ENCODE assay signal across 10 cellular contexts in genomic region chr1:54980528-54981241, GRCh38. TPM values are rescaled to one million over a fixed set of nuclear protein-coding genes. Genes with fewer than 3 reads are reported as not detected.
DNase-seq lines count a peak whose midpoint lies in the region; ATAC-seq and TF ChIP-seq lines count a peak whose summit lies in the region.
"Had no signal": no experiment of that assay in that cellular context is flagged by ENCODE, and none has a peak within 500 bp of the region (broad histone marks: within the 10 kb centered on the region; RNA-seq: fewer than 3 reads in every experiment).

TSS of gene TMEM61 (plus strand) at chr1:54980628. CDS start at chr1:54981066, 438 bp downstream.

- H3K27ac ChIP-seq in GM23338 (ENCODE audit: low read depth): no peak within 1 kb of the TSS
- peak within 1 kb of the TSS in 4 of 5 donors; percentile 2 to 87 (median 58) for H3K27ac ChIP-seq in adrenal gland
- H3K27ac ChIP-seq in right cardiac atrium (ENCODE audit: low read length): no peak within 1 kb of the TSS
- no peak within 1 kb of the TSS for H3K27ac ChIP-seq in sigmoid colon

- peaks cover 28% of the 10 kb centered on the region for H3K4me1 Mint-ChIP-seq in GM23338
- H3K4me1 Mint-ChIP-seq: memory B cell had no signal

- TF ChIP-seq EP300 in sigmoid colon (IDR thresholded peaks at IDR 0.05): no peak

- no peak within 1 kb of the TSS for H3K27ac Mint-ChIP-seq in GM23338
- H3K27ac Mint-ChIP-seq: memory B cell had no signal

- peak within 1 kb of the TSS; percentile 83 for H3K4me2 ChIP-seq in GM23338

- H3K9me3 ChIP-seq in adrenal gland (replicated peaks in 1 of 3) (no peaks in the 10 kb centered on the region), right cardiac atrium (ENCODE audit: control insufficient read depth, low read length) (no peaks in the 10 kb centered on the region), sigmoid colon (no peaks in the 10 kb centered on the region)

- DNase-seq in GM23338 (ENCODE audit: low spot score) (peak; percentile 71), adrenal gland (peak in 4 of 7 donors; percentile 27 to 49 (median 44)), right cardiac atrium (no peak), sigmoid colon (no peak), T-helper 2 cell (no peak)
- no peak for DNase-seq in central memory CD4-positive, alpha-beta T cell
- DNase-seq: NCI-H524 had no signal

- no peaks in the 10 kb centered on the region for H3K9me2 ChIP-seq in GM23338 (ENCODE audit: insufficient read depth)

- TF ChIP-seq POLR2A in adrenal gland (IDR thresholded peaks at IDR 0.05): peak in 1 of 2 donors; percentile 38
- no peak for TF ChIP-seq POLR2A in sigmoid colon (IDR thresholded peaks at IDR 0.05)

- H3K4me1 ChIP-seq in GM23338 (ENCODE audit: insufficient read depth) (peaks cover 27% of the 10 kb centered on the region), adrenal gland (replicated peaks in 1 of 2) (peaks cover 9 to 15% of the 10 kb centered on the region in 2 donors), right cardiac atrium (ENCODE audit: control insufficient read depth, insufficient read depth, low read length) (no peaks in the 10 kb centered on the region), sigmoid colon (peaks cover 0 to 13% (median 10%) of the 10 kb centered on the region in 4 donors)

- H2AFZ ChIP-seq in GM23338: peak within 1 kb of the TSS; percentile 81

- no peaks in the 10 kb centered on the region for H3K36me3 Mint-ChIP-seq in GM23338 (ENCODE audit: low read depth)
- H3K36me3 Mint-ChIP-seq: memory B cell had no signal

- H3F3A ChIP-seq in GM23338 (replicated peaks; ENCODE audit: low read depth): no peaks in the 10 kb centered on the region

- no peaks in the 10 kb centered on the region for H3K9me3 Mint-ChIP-seq in GM23338
- H3K9me3 Mint-ChIP-seq: memory B cell had no signal

- ATAC-seq in GM23338: peak; percentile 80
- peak; percentile 51 to 60 for ATAC-seq in right cardiac atrium
- ATAC-seq in GM21390 (IDR thresholded peaks at IDR 0.05; ENCODE audit: unreplicated experiment): no peak
- no peak for ATAC-seq in GM21723 (IDR thresholded peaks at IDR 0.05; ENCODE audit: unreplicated experiment)

- H3K4me3 ChIP-seq in GM23338 (peak within 1 kb of the TSS; percentile 62), adrenal gland (peak within 1 kb of the TSS in 3 of 4 donors; percentile 22 to 91 (median 27)), right cardiac atrium (ENCODE audit: low read length) (peak within 1 kb of the TSS; percentile 52), sigmoid colon (peak within 1 kb of the TSS; percentile 10 to 57 (median 42))

- WGBS in adrenal gland, 4 donors: 8 to 19% (median 10%) methylated on average over 11 to 69 of the region's 69 CpGs
- 14% methylated on average over 68 of the region's 69 CpGs for WGBS in right cardiac atrium
- WGBS in sigmoid colon, 2 donors: 2 to 10% methylated on average over 69 of the region's 69 CpGs

- peak within 1 kb of the TSS; percentile 69 for H3K4me3 Mint-ChIP-seq in GM23338
- H3K4me3 Mint-ChIP-seq: memory B cell had no signal

- H4K20me1 ChIP-seq in GM23338 (replicated peaks; ENCODE audit: insufficient read depth): no peaks in the 10 kb centered on the region

- H3K36me3 ChIP-seq in GM23338 (ENCODE audit: insufficient read depth) (no peaks in the 10 kb centered on the region), adrenal gland (replicated peaks in 1 of 2) (no peaks in the 10 kb centered on the region), sigmoid colon (no peaks in the 10 kb centered on the region)

- H3K27me3 Mint-ChIP-seq in GM23338 (ENCODE audit: insufficient read depth, low read depth, poor library complexity): peaks cover 22% of the 10 kb centered on the region

- intact Hi-C loops in adrenal gland (cut with DNase I): no loop called here
- intact Hi-C loops in right cardiac atrium (cut with DNase I): no loop called here
- intact Hi-C loops in sigmoid colon (cut with DNase I): no loop called here

- H3K79me2 ChIP-seq in GM23338 (replicated peaks; ENCODE audit: insufficient read depth): no peaks in the 10 kb centered on the region

- TF ChIP-seq CTCF in GM23338 (conservative IDR thresholded peaks at IDR 0.05; ENCODE audit: low read depth in 2 of 2) (no peak), adrenal gland (IDR thresholded peaks at IDR 0.05) (no peak), sigmoid colon (IDR thresholded peaks at IDR 0.05) (no peak)

- H3K27me3 ChIP-seq in GM23338 (ENCODE audit: insufficient read depth) (peaks cover 29% of the 10 kb centered on the region), adrenal gland (no peaks in the 10 kb centered on the region), right cardiac atrium (ENCODE audit: control insufficient read depth, insufficient read depth) (no peaks in the 10 kb centered on the region), sigmoid colon (peaks cover 0 to 53% (median 26%) of the 10 kb centered on the region in 3 donors)

TF ChIP-seq in GM23338, 12 proteins besides CTCF, POLR2A, EP300 and RAD21 (continues in another document):
- TF ChIP-seq ZNF331 (CRISPR knock-in tag; IDR thresholded peaks at IDR 0.05; ENCODE audit: low read depth): no peak
- TF ChIP-seq EZH2 (IDR thresholded peaks at IDR 0.05; ENCODE audit: low read depth, unreplicated experiment): no peak
- TF ChIP-seq EZH2phosphoT487 (IDR thresholded peaks at IDR 0.05; ENCODE audit: unreplicated experiment): no peak
- TF ChIP-seq CREB1 (CRISPR knock-in tag; IDR thresholded peaks at IDR 0.05; ENCODE audit: low read depth): no peak
- no peak for TF ChIP-seq JUNB (IDR thresholded peaks at IDR 0.05; ENCODE audit: unreplicated experiment)
- TF ChIP-seq POLR2AphosphoS5 (IDR thresholded peaks at IDR 0.05; ENCODE audit: low read depth): no peak
- TF ChIP-seq REST (IDR thresholded peaks at IDR 0.05; ENCODE audit: unreplicated experiment): peak; percentile 41

RNA-seq across cellular contexts. Expression of gene TMEM61, which starts in this region (rescaled TPM):
- total RNA-seq in GM23338 (2014; rRNA removed; shearing (Covaris generic)): 1.7 and 2.0 TPM in 2 replicates
- 1.8 and 3.6 TPM in 2 replicates for polyA plus RNA-seq in GM23338 (2016; fragmentation: Nextera tagmentation; extraction: Ambion mirVana)
- total RNA-seq in adrenal gland: 10 to 100 TPM in 2 of 8 donors, 1 to 10 TPM in 6; 2.2 to 20.9 (median 8.0) TPM
- 1 to 10 TPM; 2.5 to 6.8 (median 3.7) TPM for polyA plus RNA-seq in adrenal gland
- not detected for total RNA-seq in right cardiac atrium
- polyA plus RNA-seq in right cardiac atrium: 0.09 TPM
- under 1 TPM in 2 of 4 donors, not detected in 2; 0.41 to 0.83 TPM for total RNA-seq in sigmoid colon
- 10 to 100 TPM; 12.6 to 15.3 (median 14.9) TPM for polyA plus RNA-seq in sigmoid colon

Comparison
In these comparisons a context has a peak if more than half of its experiments do, and no peak if none do; other contexts are left out.
1. Peak in ATAC-seq and H3K4me3 ChIP-seq in right cardiac atrium; RNA of the gene not detected or under 1 TPM.
2. DNase-seq: peak in GM23338 (single experiment) and adrenal gland (4 of 7); none in right cardiac atrium (0 of 3), sigmoid colon (single experiment), T-helper 2 cell (0 of 5) and central memory CD4-positive, alpha-beta T cell (single experiment).
3. H3K27ac ChIP-seq: peak in adrenal gland (4 of 5); none in GM23338 (single experiment), right cardiac atrium (single experiment) and sigmoid colon (0 of 4).
4. Peak in every context shown above with its lines, with median percentiles within 50 percentile points of each other: H3K4me3 ChIP-seq.